ENCODE assay signal across 21 cellular contexts in the genomic region with DNA sequence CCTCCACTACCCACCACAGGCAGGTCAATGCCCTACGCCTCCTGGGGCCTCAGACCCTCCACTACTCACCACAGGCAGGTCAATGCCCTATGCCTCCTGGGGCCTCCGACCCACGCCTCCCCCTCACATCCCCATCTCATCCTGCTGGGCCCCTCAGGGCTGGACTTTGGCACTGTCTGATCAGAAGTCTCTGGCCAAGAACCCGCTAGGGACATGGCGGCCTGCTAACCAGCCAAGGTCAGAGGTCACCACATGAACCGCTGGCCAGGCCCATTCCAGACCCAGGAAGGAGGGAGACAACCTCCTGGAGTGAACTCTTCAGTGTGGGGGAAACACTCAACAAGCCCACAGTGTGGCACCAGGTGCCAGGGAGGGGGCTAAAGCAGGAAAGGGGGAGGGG. TPM values are rescaled to one million over a fixed set of nuclear protein-coding genes. Genes with fewer than 3 reads are reported as not detected.
DNase-seq lines count a peak whose midpoint lies in the region; TF ChIP-seq lines count a peak whose summit lies in the region.
"Had no signal": no experiment of that assay in that cellular context is flagged by ENCODE, and none has a peak within 500 bp of the region (broad histone marks: within the 10 kb centered on the region; RNA-seq: fewer than 3 reads in every experiment).

No MANE protein-coding gene starts in this region.

- no peaks in the 10 kb centered on the region for H3K4me1 Mint-ChIP-seq in Caco-2 (ENCODE audit: low read depth, unreplicated experiment)
- H3K4me1 Mint-ChIP-seq in dendritic cell treated with granulocyte-macrophage colony-stimulating factor and Interleukin-4, amounts not matched to agents 40 ng/mL and 50 ng/mL, for 4 days (ENCODE audit: low read depth): peaks cover 67% of the 10 kb centered on the region

- no peaks in the 10 kb centered on the region for H3K9me3 Mint-ChIP-seq in Caco-2 (ENCODE audit: unreplicated experiment)
- H3K9me3 Mint-ChIP-seq in dendritic cell treated with granulocyte-macrophage colony-stimulating factor and Interleukin-4, amounts not matched to agents 40 ng/mL and 50 ng/mL, for 4 days: no peaks in the 10 kb centered on the region
- H3K9me3 Mint-ChIP-seq: CD4-positive, alpha-beta T cell; CD8-positive, alpha-beta memory T cell had no signal

- H3K36me3 ChIP-seq in Caco-2 (ENCODE audit: control insufficient read depth, insufficient read depth, low read length): no peaks in the 10 kb centered on the region
- H3K36me3 ChIP-seq: BE2C; BLaER1 treated with 17β-estradiol and CSF1 and Interleukin-3, amounts not matched to agents 10 nM and 100 nM had no signal

- no peaks in the 10 kb centered on the region for H3K9me3 ChIP-seq in Caco-2
- H3K9me3 ChIP-seq: A549; BE2C; BLaER1 treated with 17β-estradiol and CSF1 and Interleukin-3, amounts not matched to agents 10 nM and 100 nM had no signal

- CTCF ChIA-PET in Caco-2 (lab: Charles Lee): no interaction called here

- H3K36me3 Mint-ChIP-seq in Caco-2 (ENCODE audit: insufficient read depth, unreplicated experiment): no peaks in the 10 kb centered on the region
- H3K36me3 Mint-ChIP-seq in dendritic cell treated with granulocyte-macrophage colony-stimulating factor and Interleukin-4, amounts not matched to agents 40 ng/mL and 50 ng/mL, for 4 days (ENCODE audit: low read depth): peaks cover 14% of the 10 kb centered on the region
- H3K36me3 Mint-ChIP-seq: CD14-positive monocyte; CD8-positive, alpha-beta memory T cell had no signal

- H3K27me3 Mint-ChIP-seq in Caco-2 (ENCODE audit: insufficient read depth, unreplicated experiment): no peaks in the 10 kb centered on the region
- H3K27me3 Mint-ChIP-seq in dendritic cell treated with granulocyte-macrophage colony-stimulating factor and Interleukin-4, amounts not matched to agents 40 ng/mL and 50 ng/mL, for 4 days: peaks cover 7% of the 10 kb centered on the region
- H3K27me3 Mint-ChIP-seq: CD4-positive, alpha-beta T cell had no signal

- DNase-seq in Caco-2 (no peak), HuH-7.5 (ENCODE audit: low spot score) (peak; percentile 55), HUDEP-2 (lab: John Stamatoyannopoulos, UW; ENCODE audit: unreplicated experiment in 76 of 76) (no peak), HT-29 (ENCODE audit: low spot score) (no peak), medulla oblongata (ENCODE audit: extremely low spot score) (no peak)
- DNase-seq: 8988T; ACHN; AML-193; BE2C; Calu3; CD4-positive, alpha-beta T cell; CD8-positive, alpha-beta memory T cell; DMS53; DMS79 treated with DMSO at 0.1 percent for 48 hours; GF-D8; GM23248; HCEC 1CT had no signal

- H3K27ac Mint-ChIP-seq in Caco-2 (ENCODE audit: unreplicated experiment): peak overlapping the region; percentile 12
- H3K27ac Mint-ChIP-seq in dendritic cell treated with granulocyte-macrophage colony-stimulating factor and Interleukin-4, amounts not matched to agents 40 ng/mL and 50 ng/mL, for 4 days: peak overlapping the region; percentile 2
- H3K27ac Mint-ChIP-seq: CD14-positive monocyte; CD4-positive, alpha-beta T cell had no signal

- intact Hi-C loops in Caco-2 (cut with micrococcal nuclease; ENCODE audit: unreplicated experiment): no loop called here
- intact Hi-C loops in dendritic cell treated with granulocyte-macrophage colony-stimulating factor and Interleukin-4, amounts not matched to agents 40 ng/mL and 50 ng/mL, for 4 days (cut with micrococcal nuclease): no loop called here

- BruUV-seq in Caco-2 (replicated peaks; lab: Mats Ljungman, UMichigan): no TSS peak

- no peaks in the 10 kb centered on the region; the same call in 1 of the 2 replicates for H3K4me1 ChIP-seq in Caco-2
- H3K4me1 ChIP-seq: BE2C had no signal

- no peak overlapping the region for H3K4me3 Mint-ChIP-seq in Caco-2 (ENCODE audit: unreplicated experiment)
- no peak overlapping the region for H3K4me3 Mint-ChIP-seq in dendritic cell treated with granulocyte-macrophage colony-stimulating factor and Interleukin-4, amounts not matched to agents 40 ng/mL and 50 ng/mL, for 4 days
- H3K4me3 Mint-ChIP-seq: CD14-positive monocyte; CD4-positive, alpha-beta T cell had no signal

- H3K27me3 ChIP-seq in Caco-2 (replicated peaks; ENCODE audit: control insufficient read depth, insufficient read depth, low read length): no peaks in the 10 kb centered on the region
- H3K27me3 ChIP-seq: BE2C had no signal

- no peak for TF ChIP-seq CTCF in Caco-2 (IDR thresholded peaks at IDR 0.05; ENCODE audit: insufficient read depth in 1 of 2, low read depth in 1 of 2, low read length in 1 of 2, severe bottlenecking in 1 of 2, unreplicated experiment in 1 of 2)

- H3K4me3 ChIP-seq in Caco-2 (ENCODE audit: low read depth, low read length): no peak overlapping the region
- H3K4me3 ChIP-seq: A549; BLaER1 treated with 17β-estradiol and CSF1 and Interleukin-3, amounts not matched to agents 10 nM and 100 nM; GM23248 had no signal

- POLR2A ChIA-PET in Caco-2 (lab: Charles Lee): no interaction called here

RNA-seq across cellular contexts. Expression of gene STK32C, which starts 55.8 kb away (rescaled TPM):
- total RNA-seq in Caco-2 (2022): 11.9 and 13.3 TPM in 2 replicates
- total RNA-seq in HT-29 (2014; rRNA removed; shearing (Covaris generic)): 19.4 and 20.8 TPM in 2 replicates
